Comparison of ENCODE assay signal across 24 cellular contexts in genomic region chr2:162009543-162009942, GRCh38.
"Had no signal": no experiment of that assay in that cellular context is flagged by ENCODE, and none has a peak within 500 bp of the region (broad histone marks: within the 10 kb centered on the region; RNA-seq: fewer than 3 reads in every experiment).

No MANE protein-coding gene starts in this region.

- H3K9ac ChIP-seq: SK-N-SH had no signal

- H3K27me3 Mint-ChIP-seq: activated naive CD8-positive, alpha-beta T cell; brain; central memory CD8-positive, alpha-beta T cell had no signal

- H3K9me3 ChIP-seq: Peyer's patch, SJCRH30, SK-N-SH had no signal

- H3K4me2 ChIP-seq: SK-N-SH had no signal

- H3K4me3 ChIP-seq: Peyer's patch, SJCRH30 had no signal

- H3K9me3 Mint-ChIP-seq: activated naive CD4-positive, alpha-beta T cell treated with anti-CD3 and anti-CD28 coated beads for 36 hours; brain; central memory CD8-positive, alpha-beta T cell had no signal

- H3K4me3 Mint-ChIP-seq: activated naive CD4-positive, alpha-beta T cell treated with anti-CD3 and anti-CD28 coated beads for 36 hours; activated naive CD8-positive, alpha-beta T cell; brain; central memory CD8-positive, alpha-beta T cell had no signal

- DNase-seq: activated CD4-positive, alpha-beta T cell treated with anti-CD3 and anti-CD28 coated beads for 48 hours; activated CD4-positive, alpha-beta T cell treated with anti-CD3 and anti-CD28 coated beads, Interleukin-2, amount 50 U/mL, for 4 hours; activated CD4-positive, CD25-positive, alpha-beta regulatory T cell treated with anti-CD3 and anti-CD28 coated beads, Interleukin-2, amount 50 U/mL, for 72 hours; activated CD8-positive, alpha-beta memory T cell treated with anti-CD3 and anti-CD28 coated beads for 24 hours; activated gamma-delta T cell; activated naive CD4-positive, alpha-beta T cell treated with anti-CD3 and anti-CD28 coated beads for 36 hours; amygdala; Kasumi-1; NCI-H1105 treated with DMSO at 0.1 percent for 48 hours; NCI-H1436 treated with DMSO at 0.1 percent for 48 hours; NCI-H187; NCI-H2081; NCI-H510A treated with DMSO at 0.1 percent for 48 hours; NCI-H69; NK-92 treated with Interleukin-12 subunit alpha and Interleukin-12 subunit beta, amount 100 ng/mL, for 24 hours; OCI-M1; Peyer's patch; Right ventricle myocardium superior; SJCRH30; SK-N-SH had no signal

- H3K27me3 ChIP-seq: Peyer's patch, SJCRH30 had no signal

- H3K4me1 ChIP-seq: SJCRH30 had no signal

- H3K36me3 Mint-ChIP-seq: brain had no signal

- H3K36me3 ChIP-seq: SJCRH30 had no signal

- H3K27ac ChIP-seq: Peyer's patch, RWPE1, SJCRH30 had no signal

- H3K27ac Mint-ChIP-seq: activated naive CD4-positive, alpha-beta T cell treated with anti-CD3 and anti-CD28 coated beads for 36 hours; activated naive CD8-positive, alpha-beta T cell; brain had no signal

- H3K9me2 ChIP-seq: SK-N-SH had no signal
